In genomic region chr1:222713091-222714012, GRCh38 we compare ENCODE assay signal across 1 cellular context.
TF ChIP-seq lines count a peak whose summit lies in the region.

No MANE protein-coding gene starts in this region.

TF ChIP-seq in HepG2, 621 proteins besides CTCF, POLR2A, EP300 and RAD21 (continued from another document and continues in another):
- TF ChIP-seq CREB3 (CRISPR knock-in tag; IDR thresholded peaks at IDR 0.05) = no peak
- no peak; the same call in 1 of the 2 replicates for TF ChIP-seq ZMYM3 (CRISPR knock-in tag; IDR thresholded peaks at IDR 0.05)
- no peak for TF ChIP-seq ZNF33A (CRISPR knock-in tag; IDR thresholded peaks at IDR 0.05; ENCODE audit: borderline replicate concordance)
- no peak for TF ChIP-seq NR3C1 (CRISPR knock-in tag; IDR thresholded peaks at IDR 0.05)
- TF ChIP-seq JUN (CRISPR knock-in tag; IDR thresholded peaks at IDR 0.05) = no peak
- no peak for TF ChIP-seq NRL (CRISPR knock-in tag; IDR thresholded peaks at IDR 0.05; ENCODE audit: borderline replicate concordance)
- no peak for TF ChIP-seq BCL3 (CRISPR knock-in tag; IDR thresholded peaks at IDR 0.05)
- TF ChIP-seq ZNF572 (CRISPR knock-in tag; IDR thresholded peaks at IDR 0.05) = no peak
- no peak for TF ChIP-seq THAP8 (CRISPR knock-in tag; IDR thresholded peaks at IDR 0.05; ENCODE audit: borderline replicate concordance)
- no peak for TF ChIP-seq MLX (CRISPR knock-in tag; IDR thresholded peaks at IDR 0.05)
- no peak for TF ChIP-seq ARNT (IDR thresholded peaks at IDR 0.05)
- TF ChIP-seq DDIT3 (CRISPR knock-in tag; IDR thresholded peaks at IDR 0.05) = no peak
- no peak for TF ChIP-seq ZNF207 (IDR thresholded peaks at IDR 0.05; ENCODE audit: borderline replicate concordance)
- TF ChIP-seq SP4 (CRISPR knock-in tag; IDR thresholded peaks at IDR 0.05) = no peak
- TF ChIP-seq AKAP8 (CRISPR knock-in tag; IDR thresholded peaks at IDR 0.05) = no peak
- TF ChIP-seq SP5 (CRISPR knock-in tag; IDR thresholded peaks at IDR 0.05; ENCODE audit: borderline replicate concordance, low read depth) = peak; percentile 62
- no peak for TF ChIP-seq ZC3H13 (CRISPR knock-in tag; IDR thresholded peaks at IDR 0.05)
- TF ChIP-seq MAX (IDR thresholded peaks at IDR 0.05) = peak; percentile 55
- TF ChIP-seq BORCS8-MEF2B (CRISPR knock-in tag; IDR thresholded peaks at IDR 0.05) = no peak
- no peak for TF ChIP-seq FOSL1 (CRISPR knock-in tag; IDR thresholded peaks at IDR 0.05; ENCODE audit: borderline replicate concordance)
- no peak for TF ChIP-seq ZSCAN30 (CRISPR knock-in tag; IDR thresholded peaks at IDR 0.05)
- no peak for TF ChIP-seq PBX2 (CRISPR knock-in tag; IDR thresholded peaks at IDR 0.05)
- TF ChIP-seq MAZ (IDR thresholded peaks at IDR 0.05; ENCODE audit: borderline replicate concordance, low read depth, low read length) = peak; percentile 83
- TF ChIP-seq MAZ (CRISPR knock-in tag; IDR thresholded peaks at IDR 0.05; ENCODE audit: low read depth) = peak; percentile 64; the same call in 1 of the 2 replicates
- no peak; the same call in 1 of the 2 replicates for TF ChIP-seq ZNF460 (CRISPR knock-in tag; IDR thresholded peaks at IDR 0.05; ENCODE audit: borderline replicate concordance)
- TF ChIP-seq KLF15 (CRISPR knock-in tag; IDR thresholded peaks at IDR 0.05; ENCODE audit: borderline replicate concordance) = no peak
- TF ChIP-seq FIP1L1 (IDR thresholded peaks at IDR 0.05; ENCODE audit: borderline replicate concordance, insufficient read depth, low read depth, low read length) = no peak
- no peak for TF ChIP-seq EED (CRISPR knock-in tag; IDR thresholded peaks at IDR 0.05)
- TF ChIP-seq ZFX (CRISPR knock-in tag; IDR thresholded peaks at IDR 0.05; ENCODE audit: low read depth) = peak; percentile 45; the same call in 1 of the 2 replicates
- no peak for TF ChIP-seq AKNA (CRISPR knock-in tag; IDR thresholded peaks at IDR 0.05; ENCODE audit: borderline replicate concordance)
- TF ChIP-seq ZNF512B (CRISPR knock-in tag; IDR thresholded peaks at IDR 0.05; ENCODE audit: borderline replicate concordance) = 0 out of 2 replicates have a peak, but pooled peaks have one; percentile 47
- no peak for TF ChIP-seq MAF1 (CRISPR knock-in tag; IDR thresholded peaks at IDR 0.05; ENCODE audit: borderline replicate concordance)
- TF ChIP-seq ZFP36 (IDR thresholded peaks at IDR 0.05; ENCODE audit: borderline replicate concordance, low read depth, low read length, partially characterized antibody) = no peak
- TF ChIP-seq MYPOP (CRISPR knock-in tag; IDR thresholded peaks at IDR 0.05) = 0 out of 2 replicates have a peak, but pooled peaks have one; percentile 54
- TF ChIP-seq MTF2 (CRISPR knock-in tag; IDR thresholded peaks at IDR 0.05; ENCODE audit: borderline replicate concordance) = 0 out of 2 replicates have a peak, but pooled peaks have one; percentile 41
- TF ChIP-seq MED1 (CRISPR knock-in tag; IDR thresholded peaks at IDR 0.05) = peak; percentile 66
- no peak for TF ChIP-seq ZNF569 (CRISPR knock-in tag; IDR thresholded peaks at IDR 0.05; ENCODE audit: borderline replicate concordance)
- no peak for TF ChIP-seq ZNF451 (CRISPR knock-in tag; IDR thresholded peaks at IDR 0.05)
- TF ChIP-seq RNF2 (conservative IDR thresholded peaks at IDR 0.05; ENCODE audit: low read depth) = no peak
- TF ChIP-seq SRY (CRISPR knock-in tag; IDR thresholded peaks at IDR 0.05) = peak; percentile 50; the same call in 1 of the 2 replicates
- no peak for TF ChIP-seq MLLT10 (CRISPR knock-in tag; IDR thresholded peaks at IDR 0.05)
- TF ChIP-seq SETDB1 (CRISPR knock-in tag; IDR thresholded peaks at IDR 0.05; ENCODE audit: borderline replicate concordance) = no peak
- peak; percentile 79 for TF ChIP-seq YY1 (IDR thresholded peaks at IDR 0.05; ENCODE audit: insufficient read depth, insufficient replicate concordance, low read depth, low read length)
- TF ChIP-seq ZBTB10 (CRISPR knock-in tag; IDR thresholded peaks at IDR 0.05; ENCODE audit: borderline replicate concordance) = peak; percentile 89; the same call in 1 of the 2 replicates
- peak; percentile 77; the same call in 1 of the 2 replicates for TF ChIP-seq TGIF2 (CRISPR knock-in tag; IDR thresholded peaks at IDR 0.05)
- TF ChIP-seq ZNF337 (CRISPR knock-in tag; IDR thresholded peaks at IDR 0.05; ENCODE audit: borderline replicate concordance, low read depth) = no peak
- no peak for TF ChIP-seq RFX3 (CRISPR knock-in tag; IDR thresholded peaks at IDR 0.05)
